Comparison of ENCODE assay signal across 8 cellular contexts in genomic region chr20:1423625-1424106, GRCh38. TPM values are rescaled to one million over a fixed set of nuclear protein-coding genes. Genes with fewer than 3 reads are reported as not detected.
A peak's percentile ranks its signal among the peaks of the same experiment; 100 is the strongest.
DNase-seq lines count a peak whose midpoint lies in the region; ATAC-seq and TF ChIP-seq lines count a peak whose summit lies in the region.

No MANE protein-coding gene starts in this region.

- H2AFZ ChIP-seq in MM.1S (ENCODE audit: low read length) = no peak overlapping the region

- H3K9me3 ChIP-seq in MM.1S (replicated peaks; ENCODE audit: insufficient read depth, low read length) = no peaks in the 10 kb centered on the region
- peaks cover 0 to 5% of the 10 kb centered on the region in 2 donors for H3K9me3 ChIP-seq in lung (ENCODE audit: control insufficient read depth in 2 of 2, insufficient read depth in 1 of 2, low read length in 1 of 2)

- ATAC-seq in lung (ENCODE audit: insufficient read depth, low FRiP score) (no peak), HG02571 (IDR thresholded peaks at IDR 0.05; ENCODE audit: unreplicated experiment) (no peak)

- no peaks in the 10 kb centered on the region for H3F3A ChIP-seq in MM.1S (ENCODE audit: insufficient read depth, low read length)

- H3K36me3 ChIP-seq in MM.1S (replicated peaks; ENCODE audit: insufficient read depth, low read length) (no peaks in the 10 kb centered on the region), lung (ENCODE audit: control insufficient read depth in 2 of 2, insufficient read depth in 2 of 2, low read length in 2 of 2) (no peaks in the 10 kb centered on the region)

- H3K27me3 ChIP-seq in MM.1S (replicated peaks; ENCODE audit: insufficient read depth, low read length) = no peaks in the 10 kb centered on the region
- no peaks in the 10 kb centered on the region for H3K27me3 ChIP-seq in lung (ENCODE audit: control insufficient read depth, insufficient read depth)

- H3K4me3 ChIP-seq in MM.1S (ENCODE audit: low read length) (no peak overlapping the region), lung (no peak overlapping the region)

- H3K79me2 ChIP-seq in MM.1S (ENCODE audit: low read length) = no peaks in the 10 kb centered on the region

- in situ Hi-C loops in GM13976 (cut with MboI; ENCODE audit: low sequenced_read_pairs, unreplicated experiment) = no loop called here

- H3K27ac ChIP-seq in MM.1S (ENCODE audit: low read length) = no peak overlapping the region
- H3K27ac ChIP-seq in lung (ENCODE audit: low read depth in 1 of 2, low read length in 1 of 2) = no peak overlapping the region

- H3K4me2 ChIP-seq in MM.1S (ENCODE audit: low read depth, low read length) = no peak overlapping the region

- no peak overlapping the region for H3K9ac ChIP-seq in MM.1S (ENCODE audit: low read length)

- DNase-seq in NCI-H1092 (lab: John Stamatoyannopoulos, UW) (peak; percentile 14), NCI-H1092 treated with DMSO at 0.1 percent for 48 hours (lab: John Stamatoyannopoulos, UW) (no peak), MM.1S (peak; percentile 41), anterior cingulate cortex (lab: John Stamatoyannopoulos, UW) (peak in 32 of 58 donors; percentile 1 to 67 (median 24)), lung (ENCODE audit: low spot score) (peak; percentile 51), GM13976 (ENCODE audit: low spot score) (no peak), UCSD-AML1 (lab: John Stamatoyannopoulos, UW; ENCODE audit: unreplicated experiment) (no peak)

- H3K4me1 ChIP-seq in MM.1S (ENCODE audit: low read length) (no peaks in the 10 kb centered on the region), lung (ENCODE audit: control insufficient read depth in 2 of 2, insufficient read depth in 2 of 2, low read length in 2 of 2) (peaks cover 0 to 5% of the 10 kb centered on the region in 2 donors)

- WGBS in lung, 2 donors = 51 to 55% methylated on average over 7 of the region's 7 CpGs

- H4K20me1 ChIP-seq in MM.1S (ENCODE audit: insufficient read depth, low read length) = no peaks in the 10 kb centered on the region

- TF ChIP-seq CTCF in MM.1S (IDR thresholded peaks at IDR 0.05; ENCODE audit: low read length) = no peak
- TF ChIP-seq CTCF in lung (IDR thresholded peaks at IDR 0.05; ENCODE audit: control extremely low read depth, extremely low read depth) = no peak
- TF ChIP-seq CTCF in GM13976 (IDR thresholded peaks at IDR 0.05; ENCODE audit: borderline replicate concordance, control extremely low read depth, extremely low read depth, insufficient read depth, missing control alignments) = no peak

- H3K9me2 ChIP-seq in MM.1S (replicated peaks; ENCODE audit: insufficient read depth, low read length) = no peaks in the 10 kb centered on the region

RNA-seq across cellular contexts. Expression of gene FKBP1A, which starts 30.8 kb away (rescaled TPM):
- total RNA-seq in lung = 100 to 1,000 TPM; 145 to 308 TPM
- polyA plus RNA-seq in lung = 100 to 1,000 TPM; 246 to 465 TPM

RNA-seq across cellular contexts. Expression of gene NSFL1C, which starts 43.0 kb away (rescaled TPM):
- total RNA-seq in lung = 10 to 100 TPM; 42.9 to 84.8 TPM
- 10 to 100 TPM; 39.0 to 63.3 TPM for polyA plus RNA-seq in lung

Comparison
In these comparisons a context has a peak if more than half of its experiments do, and no peak if none do; other contexts are left out.
1. DNase-seq: peak in NCI-H1092 (single experiment), MM.1S (single experiment), anterior cingulate cortex (32 of 58) and lung (single experiment); none in NCI-H1092 treated with DMSO at 0.1 percent for 48 hours (single experiment), GM13976 (single experiment) and UCSD-AML1 (single experiment).